In genomic region chr16:53061256-53061655, GRCh38 we compare ENCODE assay signal across 10 cellular contexts. TPM values are rescaled to one million over a fixed set of nuclear protein-coding genes. Genes with fewer than 3 reads are reported as not detected.
DNase-seq lines count a peak whose midpoint lies in the region; ATAC-seq and TF ChIP-seq lines count a peak whose summit lies in the region.
"Had no signal": no experiment of that assay in that cellular context is flagged by ENCODE, and none has a peak within 500 bp of the region (broad histone marks: within the 10 kb centered on the region; RNA-seq: fewer than 3 reads in every experiment).

No MANE protein-coding gene starts in this region.

- H3K9ac ChIP-seq in HCT116 (ENCODE audit: low read length) = no peak overlapping the region
- H3K9ac ChIP-seq in trophoblast cell (ENCODE audit: low read length) = no peak overlapping the region

- no peak for TF ChIP-seq CTCF in HCT116 (IDR thresholded peaks at IDR 0.05 in 2 of 3, conservative IDR thresholded peaks at IDR 0.05 in 1 of 3; ENCODE audit: borderline replicate concordance in 1 of 3, insufficient read depth in 1 of 3, low read depth in 2 of 3, low read length in 2 of 3)
- TF ChIP-seq CTCF in spleen (IDR thresholded peaks at IDR 0.05 in 8 of 11, conservative IDR thresholded peaks at IDR 0.05 in 3 of 11) = no peak
- TF ChIP-seq CTCF in glutamatergic neuron (IDR thresholded peaks at IDR 0.05; ENCODE audit: partially characterized antibody, unreplicated experiment) = no peak

- RAD21 ChIA-PET in HCT116 (lab: Charles Lee; ENCODE audit: low non-redundant PET in 1 of 2, low total read pairs in 2 of 2, uncharacterized antibody in 2 of 2, unreplicated experiment in 2 of 2) = no interaction called here

- CTCF ChIA-PET in HCT116 (lab: Charles Lee) = interaction anchor here (1.0 to 1.1 kb wide), 2 partner anchors 222 kb away, joined by 3 read pairs; no protein-coding TSS in a partner anchor

- no peak for DNase-seq in activated T-cell treated with anti-CD3 and anti-CD28 coated beads, Interleukin-2, amount 50 U/mL, for 72 hours
- no peak for DNase-seq in activated T-cell treated with anti-CD3 and anti-CD28 coated beads for 4 hours
- no peak for DNase-seq in HCT116 (ENCODE audit: low read depth, low spot score)
- no peak for DNase-seq in spleen
- DNase-seq in trophoblast cell = no peak
- DNase-seq in ACHN = no peak
- DNase-seq in glutamatergic neuron = no peak
- DNase-seq: NCI-H1694 treated with DMSO at 0.1 percent for 48 hours, ovary had no signal

- peak overlapping the region; percentile 34 to 57 for H3K4me3 Mint-ChIP-seq in activated T-cell treated with anti-CD3 and anti-CD28 coated beads, Interleukin-2, amount 50 U/mL, for 72 hours
- H3K4me3 Mint-ChIP-seq in IgD-negative memory B cell = peak overlapping the region; percentile 57 to 92 (median 88)
- no peak overlapping the region for H3K4me3 Mint-ChIP-seq in glutamatergic neuron (ENCODE audit: unreplicated experiment)

- no peak overlapping the region for H2AK5ac ChIP-seq in trophoblast cell (ENCODE audit: low read length)

- H3K27me3 Mint-ChIP-seq in activated T-cell treated with anti-CD3 and anti-CD28 coated beads, Interleukin-2, amount 50 U/mL, for 72 hours (ENCODE audit: low read depth) = no peaks in the 10 kb centered on the region
- H3K27me3 Mint-ChIP-seq in IgD-negative memory B cell = peaks cover 2% of the 10 kb centered on the region
- peaks cover 2% of the 10 kb centered on the region for H3K27me3 Mint-ChIP-seq in glutamatergic neuron (ENCODE audit: unreplicated experiment)

- H4K91ac ChIP-seq in trophoblast cell (ENCODE audit: low read depth, low read length) = no peak overlapping the region

- H3K79me2 ChIP-seq in HCT116 (ENCODE audit: insufficient read depth, low read length) = peaks cover 90% of the 10 kb centered on the region
- no peaks in the 10 kb centered on the region for H3K79me2 ChIP-seq in trophoblast cell (ENCODE audit: control insufficient read depth, insufficient read depth, low read length, poor library complexity)

- H3K18ac ChIP-seq in trophoblast cell (ENCODE audit: low read length) = no peak overlapping the region

- POLR2A ChIA-PET in HCT116 (lab: Charles Lee) = no interaction called here

- H2BK5ac ChIP-seq in trophoblast cell (ENCODE audit: low read depth, low read length, poor library complexity) = no peak overlapping the region

- H3K36me3 ChIP-seq in HCT116 (ENCODE audit: control insufficient read depth in 1 of 2, insufficient read depth in 2 of 2, low read length in 2 of 2) = no peaks in the 10 kb centered on the region
- H3K36me3 ChIP-seq in spleen = no peaks in the 10 kb centered on the region
- H3K36me3 ChIP-seq in trophoblast cell (ENCODE audit: control insufficient read depth in 1 of 2, insufficient read depth in 2 of 2, low read length in 2 of 2) = no peaks in the 10 kb centered on the region
- H3K36me3 ChIP-seq: ovary had no signal

- in situ Hi-C loops in ACHN (cut with HindIII; ENCODE audit: low pct_ligation_motif_present, low pct_unique_long_range_greater_than_20kb, low sequenced_read_pairs) = no loop called here

- no peak overlapping the region for H2BK120ac ChIP-seq in trophoblast cell (ENCODE audit: insufficient read depth, low read length, poor library complexity)

- TF ChIP-seq RAD21 in HCT116 (IDR thresholded peaks at IDR 0.05; ENCODE audit: low read depth) = no peak

- H3K27ac ChIP-seq in HCT116 (ENCODE audit: low read depth, low read length) = no peak overlapping the region
- H3K27ac ChIP-seq in spleen = peak overlapping the region in 6 of 8 donors; percentile 26 to 79 (median 64)
- H3K27ac ChIP-seq in trophoblast cell (ENCODE audit: low read depth, low read length) = no peak overlapping the region
- H3K27ac ChIP-seq: ovary had no signal

- no peak overlapping the region for H3K14ac ChIP-seq in trophoblast cell (ENCODE audit: low read length)

- H3K36me3 Mint-ChIP-seq in activated T-cell treated with anti-CD3 and anti-CD28 coated beads, Interleukin-2, amount 50 U/mL, for 72 hours (ENCODE audit: insufficient read depth in 2 of 2) = no peaks in the 10 kb centered on the region
- H3K36me3 Mint-ChIP-seq in IgD-negative memory B cell (peaks cover 6% of the 10 kb centered on the region), glutamatergic neuron (ENCODE audit: unreplicated experiment) (no peaks in the 10 kb centered on the region)

- H3K27me3 ChIP-seq in HCT116 (ENCODE audit: insufficient read depth, low read length) = no peaks in the 10 kb centered on the region
- no peaks in the 10 kb centered on the region for H3K27me3 ChIP-seq in spleen (replicated peaks in 1 of 7)
- H3K27me3 ChIP-seq in trophoblast cell (ENCODE audit: insufficient read depth, low read length) = no peaks in the 10 kb centered on the region
- H3K27me3 ChIP-seq: ovary had no signal

- H2BK12ac ChIP-seq in trophoblast cell (ENCODE audit: low read length) = no peak overlapping the region

- H3K79me1 ChIP-seq in trophoblast cell (ENCODE audit: low read length) = no peaks in the 10 kb centered on the region

- no peaks in the 10 kb centered on the region for H3K9me3 ChIP-seq in HCT116 (ENCODE audit: control insufficient read depth in 1 of 2, insufficient read depth in 1 of 2, low read depth in 1 of 2, low read length in 2 of 2)
- no peaks in the 10 kb centered on the region for H3K9me3 ChIP-seq in spleen
- no peaks in the 10 kb centered on the region for H3K9me3 ChIP-seq in trophoblast cell (ENCODE audit: insufficient read depth, low read depth, low read length)
- H3K9me3 ChIP-seq: ovary had no signal

- no peak overlapping the region for H2AFZ ChIP-seq in HCT116 (ENCODE audit: low read depth, low read length, poor library complexity, severe bottlenecking)
- no peak overlapping the region for H2AFZ ChIP-seq in trophoblast cell (ENCODE audit: insufficient read depth, low read length, poor library complexity)

- no peak overlapping the region for H3K23ac ChIP-seq in trophoblast cell (ENCODE audit: low read length)

- intact Hi-C loops in HCT116 (cut with micrococcal nuclease) (no loop called here), spleen (cut with DNase I; ENCODE audit: low total_unique reads) (no loop called here)

- TF ChIP-seq POLR2A in HCT116 (IDR thresholded peaks at IDR 0.05; ENCODE audit: borderline replicate concordance, extremely low read depth, insufficient read depth, insufficient read length) (no peak), spleen (IDR thresholded peaks at IDR 0.05) (no peak)

- H4K12ac ChIP-seq in trophoblast cell (ENCODE audit: low read depth, low read length) = no peak overlapping the region

- no TSS peak for BruUV-seq in HCT116 (replicated peaks; lab: Mats Ljungman, UMichigan)

- peaks cover 57% of the 10 kb centered on the region for H3K4me1 Mint-ChIP-seq in activated T-cell treated with anti-CD3 and anti-CD28 coated beads, Interleukin-2, amount 50 U/mL, for 72 hours (ENCODE audit: low read depth)
- peaks cover 51 to 64% (median 52%) of the 10 kb centered on the region in 3 donors for H3K4me1 Mint-ChIP-seq in IgD-negative memory B cell
- H3K4me1 Mint-ChIP-seq in glutamatergic neuron (ENCODE audit: low read depth, unreplicated experiment) = peaks cover 10% of the 10 kb centered on the region

- ATAC-seq in activated T-cell treated with anti-CD3 and anti-CD28 coated beads, Interleukin-2, amount 50 U/mL, for 72 hours (replicated peaks in 1 of 2) = no peak
- ATAC-seq in HCT116 = no peak

- 77 to 92% (median 80%) methylated on average over 5 of the region's 5 CpGs for WGBS in spleen, 5 donors
- WGBS in trophoblast cell (ENCODE audit: extremely low coverage, insufficient coverage, insufficient read length) = no CpG with 5 or more reads among the region's 5 CpGs

- H4K20me1 ChIP-seq in HCT116 (ENCODE audit: insufficient read depth) = 0 out of 2 replicates have a peak, but pooled peaks cover 4% of the 10 kb centered on the region

- H3K9me3 Mint-ChIP-seq in activated T-cell treated with anti-CD3 and anti-CD28 coated beads, Interleukin-2, amount 50 U/mL, for 72 hours = no peaks in the 10 kb centered on the region
- H3K9me3 Mint-ChIP-seq in IgD-negative memory B cell = no peaks in the 10 kb centered on the region
- H3K9me3 Mint-ChIP-seq in glutamatergic neuron (ENCODE audit: unreplicated experiment) = peaks cover 5% of the 10 kb centered on the region

- no peak overlapping the region for H3K4ac ChIP-seq in trophoblast cell (ENCODE audit: low read depth, low read length)

- H3K9me2 ChIP-seq in HCT116 (ENCODE audit: insufficient read depth) = no peaks in the 10 kb centered on the region

- H3K27ac Mint-ChIP-seq in activated T-cell treated with anti-CD3 and anti-CD28 coated beads, Interleukin-2, amount 50 U/mL, for 72 hours = peak overlapping the region; percentile 22
- H3K27ac Mint-ChIP-seq in IgD-negative memory B cell (peak overlapping the region; percentile 85 to 99 (median 99)), glutamatergic neuron (ENCODE audit: unreplicated experiment) (no peak overlapping the region)

- H4K8ac ChIP-seq in trophoblast cell (ENCODE audit: low read depth, low read length) = no peak overlapping the region

- H3K4me3 ChIP-seq in HCT116 (replicated peaks in 1 of 2; ENCODE audit: low read depth in 1 of 2, low read length in 2 of 2) (no peak overlapping the region), spleen (peak overlapping the region in 2 of 8 donors; percentile 9 to 44), trophoblast cell (ENCODE audit: low read depth, low read length) (no peak overlapping the region)
- H3K4me3 ChIP-seq: ovary had no signal

- H3K4me2 ChIP-seq in HCT116 (ENCODE audit: low read length) (peak overlapping the region; percentile 52), trophoblast cell (ENCODE audit: low read length) (no peak overlapping the region)

- peaks cover 15 to 24% of the 10 kb centered on the region in 2 experiments for H3K4me1 ChIP-seq in HCT116 (ENCODE audit: control insufficient read depth in 1 of 2, insufficient read depth in 2 of 2, low read length in 2 of 2)
- peaks cover 37 to 100% (median 85%) of the 10 kb centered on the region in 6 donors for H3K4me1 ChIP-seq in spleen
- H3K4me1 ChIP-seq in trophoblast cell (ENCODE audit: control insufficient read depth in 1 of 2, insufficient read depth in 2 of 2, low read length in 2 of 2) = peaks cover 4 to 5% of the 10 kb centered on the region in 2 experiments

TF ChIP-seq in HCT116, 20 proteins besides CTCF, POLR2A, EP300 and RAD21 (continues in another document):
- TF ChIP-seq ZNF274 (IDR thresholded peaks at IDR 0.05; ENCODE audit: low read depth, low read length) = no peak

RNA-seq across cellular contexts. Expression of gene CHD9, which starts 6.5 kb away (rescaled TPM):
- 10 to 100 TPM; 16.7 to 17.4 TPM for total RNA-seq in activated T-cell treated with anti-CD3 and anti-CD28 coated beads, Interleukin-2, amount 50 U/mL, for 72 hours
- total RNA-seq in HCT116 (2021; ENCODE audit: unreplicated experiment) = 18.9 TPM
- polyA plus RNA-seq in HCT116 (2012) = 2.8 and 3.2 TPM in 2 replicates
- polyA plus RNA-seq in IgD-negative memory B cell = 72.3 TPM
- 10 to 100 TPM; 63.4 to 93.3 (median 77.6) TPM for total RNA-seq in spleen
- 10 to 100 TPM; 16.7 to 19.0 (median 17.6) TPM for polyA plus RNA-seq in spleen
- 16.0 and 18.3 TPM in 2 replicates for polyA plus RNA-seq in trophoblast cell (2013)
- total RNA-seq in glutamatergic neuron (ENCODE audit: unreplicated experiment) = 120 TPM

RNA-seq across cellular contexts. Expression of gene CHD9NB, which starts 8.6 kb away (rescaled TPM):
- under 1 TPM; 0.19 to 0.46 TPM for total RNA-seq in activated T-cell treated with anti-CD3 and anti-CD28 coated beads, Interleukin-2, amount 50 U/mL, for 72 hours
- 1.2 TPM for total RNA-seq in HCT116 (2021; ENCODE audit: unreplicated experiment)
- 0.85 and 1.3 TPM in 2 replicates for polyA plus RNA-seq in HCT116 (2012)
- not detected for polyA plus RNA-seq in IgD-negative memory B cell
- total RNA-seq in spleen = under 1 TPM in 1 of 7 donors, not detected in 6; 0.27 TPM
- under 1 TPM in 1 of 3 donors, not detected in 2; 0.10 TPM for polyA plus RNA-seq in spleen
- polyA plus RNA-seq in trophoblast cell (2013) = 0.68 and 0.71 TPM in 2 replicates
- total RNA-seq in glutamatergic neuron (ENCODE audit: unreplicated experiment) = 1.8 TPM

Comparison
In these comparisons a context has a peak if more than half of its experiments do, and no peak if none do; other contexts are left out.
1. H3K27ac ChIP-seq: peak in spleen (6 of 8); none in HCT116 (single experiment) and trophoblast cell (single experiment).